8 cellular contexts compared by ENCODE assay signal in genomic region chr7:74656911-74657691, GRCh38. TPM values are rescaled to one million over a fixed set of nuclear protein-coding genes. Genes with fewer than 3 reads are reported as not detected.
A peak's percentile ranks its signal among the peaks of the same experiment; 100 is the strongest.
DNase-seq lines count a peak whose midpoint lies in the region; ATAC-seq, FAIRE-seq and TF ChIP-seq lines count a peak whose summit lies in the region.

No MANE protein-coding gene starts in this region.

- peak overlapping the region; percentile 99 for H3K27ac Mint-ChIP-seq in nephron progenitor cell

- TF ChIP-seq CTCF in Loucy (conservative IDR thresholded peaks at IDR 0.05; ENCODE audit: low read length) (no peak), RWPE2 (IDR thresholded peaks at IDR 0.05; ENCODE audit: poor library complexity, severe bottlenecking) (peak; percentile 8), fibroblast of the aortic adventitia (IDR thresholded peaks at IDR 0.05; ENCODE audit: insufficient read depth, low read length) (peak; percentile 17), nephron progenitor cell (IDR thresholded peaks at IDR 0.05) (no peak)

- peak overlapping the region; percentile 97 for H3K27ac ChIP-seq in RWPE2 (ENCODE audit: poor library complexity, severe bottlenecking)

- H2AFZ ChIP-seq in Loucy (ENCODE audit: low read length): peak overlapping the region; percentile 68

- H3K4me3 Mint-ChIP-seq in nephron progenitor cell: peak overlapping the region; percentile 89

- no peaks in the 10 kb centered on the region for H3K9me2 ChIP-seq in Loucy (replicated peaks; ENCODE audit: low read depth, low read length)

- DNase-seq in H54 (ENCODE audit: insufficient read length, low spot score) (peak; percentile 97), RWPE2 (ENCODE audit: low spot score) (peak; percentile 99), fibroblast of the aortic adventitia (ENCODE audit: low read depth) (peak; percentile 94), nephron progenitor cell (peak; percentile 99)
- DNase-seq in activated effector memory CD4-positive, alpha-beta T cell treated with Interleukin-2 at 50 U/mL for 16 hours: peak; percentile 96
- DNase-seq in stimulated activated naive CD8-positive, alpha-beta T cell treated with anti-CD3 and anti-CD28 coated beads, Interleukin-15, Interleukin-2, amounts not matched to agents 100 U/mL and 50 U/mL, for 24 hours: peak; percentile 99

- H4K20me1 ChIP-seq in Loucy (ENCODE audit: insufficient read depth, low read length, poor library complexity, severe bottlenecking): peaks cover 37% of the 10 kb centered on the region

- H3K36me3 ChIP-seq in ES-I3 (ENCODE audit: insufficient read depth, low read length) (no peaks in the 10 kb centered on the region), Loucy (ENCODE audit: insufficient read depth, low read length) (no peaks in the 10 kb centered on the region), RWPE2 (ENCODE audit: low read depth) (peaks cover 13% of the 10 kb centered on the region)

- H3K4me1 Mint-ChIP-seq in nephron progenitor cell: peaks cover 52% of the 10 kb centered on the region

- H3K4me1 ChIP-seq in ES-I3 (ENCODE audit: insufficient read depth, low read length) (peaks cover 19% of the 10 kb centered on the region; the same call in 1 of the 2 replicates), Loucy (ENCODE audit: insufficient read depth, low read length, poor library complexity, severe bottlenecking) (peaks cover 31% of the 10 kb centered on the region), RWPE2 (ENCODE audit: insufficient read depth, poor library complexity, severe bottlenecking) (peaks cover 26% of the 10 kb centered on the region)

- H3K79me2 ChIP-seq in Loucy (ENCODE audit: insufficient read depth, low read length): peaks cover 53% of the 10 kb centered on the region

- no peak for FAIRE-seq in H54 (lab: Jason Lieb, UNC)

- peaks cover 5% of the 10 kb centered on the region for H3K27me3 ChIP-seq in Loucy (ENCODE audit: insufficient read depth, low read length, poor library complexity, severe bottlenecking)
- no peaks in the 10 kb centered on the region for H3K27me3 ChIP-seq in RWPE2 (ENCODE audit: insufficient read depth, poor library complexity, severe bottlenecking)

- H3K4me3 ChIP-seq in Loucy (ENCODE audit: low read length, poor library complexity, severe bottlenecking) (peak overlapping the region; percentile 84), RWPE2 (ENCODE audit: severe bottlenecking) (peak overlapping the region; percentile 85), fibroblast of the aortic adventitia (ENCODE audit: low read depth, low read length) (peak overlapping the region; percentile 82)

- H3K9me3 Mint-ChIP-seq in nephron progenitor cell: no peaks in the 10 kb centered on the region

- no peaks in the 10 kb centered on the region for H3K9me3 ChIP-seq in ES-I3 (ENCODE audit: control insufficient read depth, insufficient read depth, low read length)
- H3K9me3 ChIP-seq in Loucy (ENCODE audit: insufficient read depth, low read depth, low read length): no peaks in the 10 kb centered on the region
- H3K9me3 ChIP-seq in RWPE2 (ENCODE audit: severe bottlenecking): no peaks in the 10 kb centered on the region

- H3K36me3 Mint-ChIP-seq in nephron progenitor cell (ENCODE audit: low read depth): peaks cover 21% of the 10 kb centered on the region

- H3K9ac ChIP-seq in ES-I3 (ENCODE audit: low read depth, low read length): peak overlapping the region; percentile 92
- H3K9ac ChIP-seq in Loucy (ENCODE audit: low read depth, low read length, poor library complexity, severe bottlenecking): peak overlapping the region; percentile 99

- H3K27me3 Mint-ChIP-seq in nephron progenitor cell (ENCODE audit: low read depth, poor library complexity): peaks cover 6% of the 10 kb centered on the region

- H3K4me2 ChIP-seq in Loucy (ENCODE audit: low read depth, low read length, poor library complexity, severe bottlenecking): peak overlapping the region; percentile 88

- H3F3A ChIP-seq in Loucy (ENCODE audit: low read depth): no peaks in the 10 kb centered on the region; the same call in 1 of the 2 replicates

- ATAC-seq in RWPE2 (ENCODE audit: low read depth): peak; percentile 85
- ATAC-seq in stimulated activated naive CD8-positive, alpha-beta T cell treated with anti-CD3 and anti-CD28 coated beads, Interleukin-15, Interleukin-2, amounts not matched to agents 100 U/mL and 50 U/mL, for 24 hours: peak; percentile 84

- TF ChIP-seq POLR2A in H54 (IDR thresholded peaks at IDR 0.05; ENCODE audit: low read depth, low read length): peak; percentile 87

RNA-seq across cellular contexts. Expression of gene GTF2I, which starts 0.4 kb away (rescaled TPM):
- 109 and 156 TPM in 2 replicates for total RNA-seq in fibroblast of the aortic adventitia (ENCODE audit: low replicate concordance)

Comparison
In these comparisons a context has a peak if more than half of its experiments do, and no peak if none do; other contexts are left out.
1. Peak in every context shown above with its lines: DNase-seq, ATAC-seq, H3K4me3 ChIP-seq and H3K27ac ChIP-seq.
2. CTCF ChIP-seq: peak in RWPE2 (single experiment) and fibroblast of the aortic adventitia (single experiment); none in Loucy (single experiment) and nephron progenitor cell (single experiment).